21 cellular contexts compared by ENCODE assay signal in genomic region chr9:125504616-125505015, GRCh38.
DNase-seq lines count a peak whose midpoint lies in the region; ATAC-seq and TF ChIP-seq lines count a peak whose summit lies in the region.
"Had no signal": no experiment of that assay in that cellular context is flagged by ENCODE, and none has a peak within 500 bp of the region (broad histone marks: within the 10 kb centered on the region; RNA-seq: fewer than 3 reads in every experiment).

No MANE protein-coding gene starts in this region.

- no peak overlapping the region for H3K9ac ChIP-seq in MM.1S (ENCODE audit: low read length)
- H3K9ac ChIP-seq: GM23248 had no signal

- no peaks in the 10 kb centered on the region for H4K20me1 ChIP-seq in MM.1S (ENCODE audit: insufficient read depth, low read length)

- TF ChIP-seq CTCF in MM.1S (IDR thresholded peaks at IDR 0.05; ENCODE audit: low read length) (no peak), nephron (IDR thresholded peaks at IDR 0.05; ENCODE audit: unreplicated experiment in 3 of 3) (no peak), left lung (IDR thresholded peaks at IDR 0.05) (no peak)

- CTCF ChIA-PET in activated CD8-positive, alpha-beta memory T cell treated with anti-CD3 and anti-CD28 coated beads, Interleukin-2, amount 10 ng/mL, durations not matched to agents 7 days and 5 days (lab: Charles Lee): no interaction called here

- no peaks in the 10 kb centered on the region for H3K9me3 Mint-ChIP-seq in T-helper 1 cell treated with Interleukin-12 subunit alpha and Interleukin-12 subunit beta and Interleukin-4 antibody, amounts not matched to agents 30 μg/mL and 1 μg/mL, for 36 hours
- H3K9me3 Mint-ChIP-seq in activated CD8-positive, alpha-beta memory T cell treated with anti-CD3 and anti-CD28 coated beads, Interleukin-2, amount 10 ng/mL, durations not matched to agents 7 days and 5 days (ENCODE audit: low read depth): no peaks in the 10 kb centered on the region
- H3K9me3 Mint-ChIP-seq in nephron: no peaks in the 10 kb centered on the region
- H3K9me3 Mint-ChIP-seq: IgD-negative memory B cell had no signal

- intact Hi-C loops in left lung (cut with DNase I): no loop called here

- H3K27ac Mint-ChIP-seq in T-helper 1 cell treated with Interleukin-12 subunit alpha and Interleukin-12 subunit beta and Interleukin-4 antibody, amounts not matched to agents 30 μg/mL and 1 μg/mL, for 36 hours: peak overlapping the region; percentile 61
- peak overlapping the region; percentile 44 for H3K27ac Mint-ChIP-seq in activated CD8-positive, alpha-beta memory T cell treated with anti-CD3 and anti-CD28 coated beads, Interleukin-2, amount 10 ng/mL, durations not matched to agents 7 days and 5 days
- H3K27ac Mint-ChIP-seq in nephron: peak overlapping the region; percentile 53 to 98 (median 97)
- H3K27ac Mint-ChIP-seq: CD4-positive, alpha-beta T cell had no signal

- ATAC-seq in activated CD8-positive, alpha-beta memory T cell treated with anti-CD3 and anti-CD28 coated beads, Interleukin-2, amount 10 ng/mL, durations not matched to agents 7 days and 5 days: no peak
- no peak for ATAC-seq in left lung
- ATAC-seq: A549, HepG2 had no signal

- no peaks in the 10 kb centered on the region for H3K27me3 ChIP-seq in MM.1S (replicated peaks; ENCODE audit: insufficient read depth, low read length)
- H3K27me3 ChIP-seq in left lung: no peaks in the 10 kb centered on the region

- H3K9me2 ChIP-seq in MM.1S (replicated peaks; ENCODE audit: insufficient read depth, low read length): no peaks in the 10 kb centered on the region

- H3K9me3 ChIP-seq in MM.1S (replicated peaks; ENCODE audit: insufficient read depth, low read length) (no peaks in the 10 kb centered on the region), left lung (no peaks in the 10 kb centered on the region)
- H3K9me3 ChIP-seq: A549, Caco-2 had no signal

- H3K4me3 ChIP-seq in MM.1S (ENCODE audit: low read length): no peak overlapping the region
- no peak overlapping the region for H3K4me3 ChIP-seq in left lung
- H3K4me3 ChIP-seq: A549, GM23248 had no signal

- H3K4me1 Mint-ChIP-seq in T-helper 1 cell treated with Interleukin-12 subunit alpha and Interleukin-12 subunit beta and Interleukin-4 antibody, amounts not matched to agents 30 μg/mL and 1 μg/mL, for 36 hours (ENCODE audit: low read depth): peaks cover 5% of the 10 kb centered on the region
- peaks cover 10% of the 10 kb centered on the region for H3K4me1 Mint-ChIP-seq in activated CD8-positive, alpha-beta memory T cell treated with anti-CD3 and anti-CD28 coated beads, Interleukin-2, amount 10 ng/mL, durations not matched to agents 7 days and 5 days
- peaks cover 28% of the 10 kb centered on the region for H3K4me1 Mint-ChIP-seq in nephron

- H3K36me3 ChIP-seq in MM.1S (replicated peaks; ENCODE audit: insufficient read depth, low read length): no peaks in the 10 kb centered on the region
- peaks cover 0 to 20% of the 10 kb centered on the region in 2 donors for H3K36me3 ChIP-seq in left lung

- H3K4me3 Mint-ChIP-seq in T-helper 1 cell treated with Interleukin-12 subunit alpha and Interleukin-12 subunit beta and Interleukin-4 antibody, amounts not matched to agents 30 μg/mL and 1 μg/mL, for 36 hours: no peak overlapping the region
- no peak overlapping the region for H3K4me3 Mint-ChIP-seq in activated CD8-positive, alpha-beta memory T cell treated with anti-CD3 and anti-CD28 coated beads, Interleukin-2, amount 10 ng/mL, durations not matched to agents 7 days and 5 days
- no peak overlapping the region for H3K4me3 Mint-ChIP-seq in nephron
- H3K4me3 Mint-ChIP-seq: CD4-positive, alpha-beta T cell; IgD-negative memory B cell had no signal

- H3K4me1 ChIP-seq in MM.1S (ENCODE audit: low read length): peaks cover 4% of the 10 kb centered on the region; the same call in 1 of the 2 replicates
- no peaks in the 10 kb centered on the region for H3K4me1 ChIP-seq in left lung
- H3K4me1 ChIP-seq: A549, Caco-2 had no signal

- no peak overlapping the region for H2AFZ ChIP-seq in MM.1S (ENCODE audit: low read length)
- H2AFZ ChIP-seq: GM23248 had no signal

- H3K36me3 Mint-ChIP-seq in T-helper 1 cell treated with Interleukin-12 subunit alpha and Interleukin-12 subunit beta and Interleukin-4 antibody, amounts not matched to agents 30 μg/mL and 1 μg/mL, for 36 hours (ENCODE audit: low read depth): peaks cover 5% of the 10 kb centered on the region
- peaks cover 8% of the 10 kb centered on the region for H3K36me3 Mint-ChIP-seq in activated CD8-positive, alpha-beta memory T cell treated with anti-CD3 and anti-CD28 coated beads, Interleukin-2, amount 10 ng/mL, durations not matched to agents 7 days and 5 days
- H3K36me3 Mint-ChIP-seq in nephron (ENCODE audit: low read depth): peaks cover 23% of the 10 kb centered on the region

- H3K27ac ChIP-seq in MM.1S (ENCODE audit: low read length) (no peak overlapping the region), left lung (no peak overlapping the region)
- H3K27ac ChIP-seq: 22Rv1, A549, C4-2B, GM23248 had no signal

- peak overlapping the region; percentile 49; the same call in 1 of the 2 replicates for H3K4me2 ChIP-seq in MM.1S (ENCODE audit: low read depth, low read length)
- H3K4me2 ChIP-seq: A549 had no signal

- H3K27me3 Mint-ChIP-seq in T-helper 1 cell treated with Interleukin-12 subunit alpha and Interleukin-12 subunit beta and Interleukin-4 antibody, amounts not matched to agents 30 μg/mL and 1 μg/mL, for 36 hours (ENCODE audit: low read depth): no peaks in the 10 kb centered on the region
- no peaks in the 10 kb centered on the region for H3K27me3 Mint-ChIP-seq in activated CD8-positive, alpha-beta memory T cell treated with anti-CD3 and anti-CD28 coated beads, Interleukin-2, amount 10 ng/mL, durations not matched to agents 7 days and 5 days
- H3K27me3 Mint-ChIP-seq in nephron (ENCODE audit: low read depth): no peaks in the 10 kb centered on the region
- H3K27me3 Mint-ChIP-seq: CD4-positive, alpha-beta T cell; IgD-negative memory B cell had no signal

- H3F3A ChIP-seq in MM.1S (ENCODE audit: insufficient read depth, low read length): no peaks in the 10 kb centered on the region

- DNase-seq in T-helper 1 cell (no peak), MM.1S (peak; percentile 45), left lung (no peak), H4 (ENCODE audit: low spot score) (no peak)
- DNase-seq in activated CD8-positive, alpha-beta memory T cell treated with anti-CD3 and anti-CD28 coated beads, Interleukin-2, amount 10 ng/mL, durations not matched to agents 7 days and 5 days: no peak
- DNase-seq in activated CD8-positive, alpha-beta memory T cell treated with anti-CD3 and anti-CD28 coated beads, Interleukin-2, amount 50 U/mL, for 4 hours: no peak
- DNase-seq: AML-193; Caco-2; CD4-positive, alpha-beta T cell; DMS153; DMS79; GDM1; GM23248; H7 had no signal

- H3K79me2 ChIP-seq in MM.1S (ENCODE audit: low read length): no peaks in the 10 kb centered on the region

Comparison
In these comparisons a context has a peak if more than half of its experiments do, and no peak if none do; other contexts are left out.
1. H3K27ac Mint-ChIP-seq: peak in every context shown above with its lines; median percentile 97 in nephron; 61 in T-helper 1 cell treated with Interleukin-12 subunit alpha and Interleukin-12 subunit beta and Interleukin-4 antibody, amounts not matched to agents 30 μg/mL and 1 μg/mL, for 36 hours; 44 in activated CD8-positive, alpha-beta memory T cell treated with anti-CD3 and anti-CD28 coated beads, Interleukin-2, amount 10 ng/mL, durations not matched to agents 7 days and 5 days.